In genomic region chr22:37052386-37053309, GRCh38 we compare ENCODE assay signal across 9 cellular contexts. TPM values are rescaled to one million over a fixed set of nuclear protein-coding genes. Genes with fewer than 3 reads are reported as not detected.
DNase-seq lines count a peak whose midpoint lies in the region; ATAC-seq and TF ChIP-seq lines count a peak whose summit lies in the region.
"Had no signal": no experiment of that assay in that cellular context is flagged by ENCODE, and none has a peak within 500 bp of the region (broad histone marks: within the 10 kb centered on the region; RNA-seq: fewer than 3 reads in every experiment).

No MANE protein-coding gene starts in this region.

- ATAC-seq in GM18519 (IDR thresholded peaks at IDR 0.05; ENCODE audit: low FRiP score, unreplicated experiment) (no peak), HG02588 (IDR thresholded peaks at IDR 0.05; ENCODE audit: unreplicated experiment) (no peak)

- H3K9me3 ChIP-seq in Caco-2: no peaks in the 10 kb centered on the region
- no peaks in the 10 kb centered on the region for H3K9me3 ChIP-seq in Peyer's patch
- no peaks in the 10 kb centered on the region for H3K9me3 ChIP-seq in esophagus muscularis mucosa
- H3K9me3 ChIP-seq in trophoblast cell (ENCODE audit: insufficient read depth, low read depth, low read length): no peaks in the 10 kb centered on the region

- H2AFZ ChIP-seq in trophoblast cell (ENCODE audit: insufficient read depth, low read length, poor library complexity): peak overlapping the region; percentile 48

- no TSS peak for BruUV-seq in Caco-2 (replicated peaks; lab: Mats Ljungman, UMichigan)

- no peaks in the 10 kb centered on the region for H3K27me3 Mint-ChIP-seq in Caco-2 (ENCODE audit: insufficient read depth, unreplicated experiment)

- CTCF ChIA-PET in Caco-2 (lab: Charles Lee): interaction anchor here (0.7 to 1.9 kb wide), 3 partner anchors 14 to 34 kb away, joined by 3 to 6 read pairs (median 4); partner anchors contain the start of genes MPST and TST

- no peak for TF ChIP-seq CTCF in Caco-2 (IDR thresholded peaks at IDR 0.05; ENCODE audit: insufficient read depth in 1 of 2, low read depth in 1 of 2, low read length in 1 of 2, severe bottlenecking in 1 of 2, unreplicated experiment in 1 of 2)
- TF ChIP-seq CTCF in Peyer's patch (IDR thresholded peaks at IDR 0.05): no peak
- TF ChIP-seq CTCF in esophagus muscularis mucosa (IDR thresholded peaks at IDR 0.05): no peak

- no peak overlapping the region for H2BK5ac ChIP-seq in trophoblast cell (ENCODE audit: low read depth, low read length, poor library complexity)

- H2BK12ac ChIP-seq in trophoblast cell (ENCODE audit: low read length): no peak overlapping the region

- TF ChIP-seq POLR2A in Peyer's patch (IDR thresholded peaks at IDR 0.05) (no peak), esophagus muscularis mucosa (IDR thresholded peaks at IDR 0.05; ENCODE audit: low read depth) (no peak)

- TF ChIP-seq EP300 in esophagus muscularis mucosa (IDR thresholded peaks at IDR 0.05): no peak

- intact Hi-C loops in Caco-2 (cut with micrococcal nuclease; ENCODE audit: unreplicated experiment) (no loop called here), esophagus muscularis mucosa (cut with DNase I) (no loop called here)

- H3K36me3 ChIP-seq in Caco-2 (ENCODE audit: control insufficient read depth, insufficient read depth, low read length): no peaks in the 10 kb centered on the region
- peaks cover 0 to 11% (median 0%) of the 10 kb centered on the region in 3 donors for H3K36me3 ChIP-seq in Peyer's patch
- peaks cover 14 to 43% (median 30%) of the 10 kb centered on the region in 4 donors for H3K36me3 ChIP-seq in esophagus muscularis mucosa
- H3K36me3 ChIP-seq in trophoblast cell (ENCODE audit: control insufficient read depth in 1 of 2, insufficient read depth in 2 of 2, low read length in 2 of 2): no peaks in the 10 kb centered on the region

- H3K4me2 ChIP-seq in trophoblast cell (ENCODE audit: low read length): peak overlapping the region; percentile 89

- H3K4me1 ChIP-seq in Caco-2 (peaks cover 3% of the 10 kb centered on the region; the same call in 1 of the 2 replicates), Peyer's patch (peaks cover 6 to 32% (median 7%) of the 10 kb centered on the region in 4 donors), esophagus muscularis mucosa (peaks cover 25 to 34% (median 29%) of the 10 kb centered on the region in 4 donors), trophoblast cell (ENCODE audit: control insufficient read depth in 1 of 2, insufficient read depth in 2 of 2, low read length in 2 of 2) (peaks cover 3 to 5% of the 10 kb centered on the region in 2 experiments)

- POLR2A ChIA-PET in Caco-2 (lab: Charles Lee): interaction anchor here (0.5 to 1.9 kb wide), 4 partner anchors 18 to 555 kb away, joined by 3 to 15 read pairs (median 5); no protein-coding TSS in a partner anchor

- H3K23ac ChIP-seq in trophoblast cell (ENCODE audit: low read length): no peak overlapping the region

- H3K36me3 Mint-ChIP-seq in Caco-2 (ENCODE audit: insufficient read depth, unreplicated experiment): no peaks in the 10 kb centered on the region

- no peak overlapping the region for H3K9ac ChIP-seq in trophoblast cell (ENCODE audit: low read length)

- H3K4ac ChIP-seq in trophoblast cell (ENCODE audit: low read depth, low read length): no peak overlapping the region

- H3K14ac ChIP-seq in trophoblast cell (ENCODE audit: low read length): no peak overlapping the region

- H3K27ac ChIP-seq in Peyer's patch (peak overlapping the region in 1 of 4 donors; percentile 61), esophagus muscularis mucosa (replicated peaks in 1 of 4) (peak overlapping the region in 2 of 4 donors; percentile 41 to 53), trophoblast cell (ENCODE audit: low read depth, low read length) (no peak overlapping the region)

- peak overlapping the region; percentile 3 for H4K91ac ChIP-seq in trophoblast cell (ENCODE audit: low read depth, low read length)

- no peaks in the 10 kb centered on the region for H3K9me3 Mint-ChIP-seq in Caco-2 (ENCODE audit: unreplicated experiment)

- H3K4me3 Mint-ChIP-seq in Caco-2 (ENCODE audit: unreplicated experiment): peak overlapping the region; percentile 72

- H3K27me3 ChIP-seq in Caco-2 (replicated peaks; ENCODE audit: control insufficient read depth, insufficient read depth, low read length) (no peaks in the 10 kb centered on the region), Peyer's patch (no peaks in the 10 kb centered on the region), esophagus muscularis mucosa (no peaks in the 10 kb centered on the region), trophoblast cell (ENCODE audit: insufficient read depth, low read length) (peaks cover 3% of the 10 kb centered on the region)

- no peak overlapping the region for H2BK120ac ChIP-seq in trophoblast cell (ENCODE audit: insufficient read depth, low read length, poor library complexity)

- no peaks in the 10 kb centered on the region for H3K4me1 Mint-ChIP-seq in Caco-2 (ENCODE audit: low read depth, unreplicated experiment)

- DNase-seq in Caco-2 (no peak), Peyer's patch (no peak), esophagus muscularis mucosa (ENCODE audit: extremely low spot score) (no peak), trophoblast cell (no peak), NCI-H510A treated with DMSO at 0.1 percent for 48 hours (lab: John Stamatoyannopoulos, UW) (no peak), GM19240 (ENCODE audit: insufficient read length, low spot score) (no peak)
- DNase-seq: stimulated activated CD4-positive, alpha-beta T cell treated with anti-CD3 and anti-CD28 coated beads, Interleukin-12 subunit alpha, Interleukin-12 subunit beta, amount 100 ng/mL, for 4 hours had no signal

- no peak overlapping the region for H3K18ac ChIP-seq in trophoblast cell (ENCODE audit: low read length)

- no peak overlapping the region for H3K27ac Mint-ChIP-seq in Caco-2 (ENCODE audit: unreplicated experiment)

- H3K4me3 ChIP-seq in Caco-2 (ENCODE audit: low read depth, low read length) (peak overlapping the region; percentile 56; the same call in 1 of the 2 replicates), Peyer's patch (peak overlapping the region; percentile 50 to 84 (median 70)), esophagus muscularis mucosa (peak overlapping the region; percentile 74 to 86 (median 80)), trophoblast cell (ENCODE audit: low read depth, low read length) (no peak overlapping the region)

- peaks cover 2% of the 10 kb centered on the region for H3K79me1 ChIP-seq in trophoblast cell (ENCODE audit: low read length)

- H4K8ac ChIP-seq in trophoblast cell (ENCODE audit: low read depth, low read length): no peak overlapping the region

- H2AK5ac ChIP-seq in trophoblast cell (ENCODE audit: low read length): no peak overlapping the region

- H3K79me2 ChIP-seq in trophoblast cell (ENCODE audit: control insufficient read depth, insufficient read depth, low read length, poor library complexity): no peaks in the 10 kb centered on the region

- WGBS in esophagus muscularis mucosa: 77% methylated on average over 25 of the region's 25 CpGs
- WGBS in trophoblast cell (ENCODE audit: extremely low coverage, insufficient coverage, insufficient read length): no CpG with 5 or more reads among the region's 25 CpGs

- H4K12ac ChIP-seq in trophoblast cell (ENCODE audit: low read depth, low read length): no peak overlapping the region

RNA-seq across cellular contexts. Expression of gene KCTD17, which starts 1.1 kb away (rescaled TPM):
- total RNA-seq in Caco-2 (2022) (17.2 and 19.8 TPM in 2 replicates), Peyer's patch (10 to 100 TPM in 3 of 4 donors, 1 to 10 TPM in 1; 9.5 to 30.5 (median 13.5) TPM), esophagus muscularis mucosa (10 to 100 TPM; 17.9 to 35.8 (median 28.7) TPM)
- 6.8 and 7.2 TPM in 2 replicates for polyA plus RNA-seq in trophoblast cell (2013)

RNA-seq across cellular contexts. Expression of gene MPST, which starts 33.1 kb away (rescaled TPM):
- total RNA-seq in Caco-2 (2022) (81.8 and 83.7 TPM in 2 replicates), Peyer's patch (100 to 1,000 TPM; 128 to 498 (median 394) TPM), esophagus muscularis mucosa (100 to 1,000 TPM; 124 to 205 (median 169) TPM)
- polyA plus RNA-seq in trophoblast cell (2013): 58.3 and 60.4 TPM in 2 replicates

RNA-seq across cellular contexts. Expression of gene TST, which starts 33.4 kb away (rescaled TPM):
- total RNA-seq in Caco-2 (2022): 37.0 and 44.9 TPM in 2 replicates
- total RNA-seq in Peyer's patch: 100 to 1,000 TPM in 3 of 4 donors, 10 to 100 TPM in 1; 93.3 to 485 (median 249) TPM
- total RNA-seq in esophagus muscularis mucosa: 10 to 100 TPM; 27.0 to 44.8 (median 38.6) TPM
- polyA plus RNA-seq in trophoblast cell (2013): 18.5 and 19.5 TPM in 2 replicates

RNA-seq across cellular contexts. Expression of gene TMPRSS6, which starts 56.9 kb away (rescaled TPM):
- total RNA-seq in Caco-2 (2022): 1.5 and 1.6 TPM in 2 replicates
- under 1 TPM in 2 of 4 donors, not detected in 2; 0.27 to 0.88 TPM for total RNA-seq in Peyer's patch
- total RNA-seq in esophagus muscularis mucosa: not detected
- polyA plus RNA-seq in trophoblast cell (2013): 0.18 and 0.32 TPM in 2 replicates
